1 cellular context compared by ENCODE assay signal in the genomic region with DNA sequence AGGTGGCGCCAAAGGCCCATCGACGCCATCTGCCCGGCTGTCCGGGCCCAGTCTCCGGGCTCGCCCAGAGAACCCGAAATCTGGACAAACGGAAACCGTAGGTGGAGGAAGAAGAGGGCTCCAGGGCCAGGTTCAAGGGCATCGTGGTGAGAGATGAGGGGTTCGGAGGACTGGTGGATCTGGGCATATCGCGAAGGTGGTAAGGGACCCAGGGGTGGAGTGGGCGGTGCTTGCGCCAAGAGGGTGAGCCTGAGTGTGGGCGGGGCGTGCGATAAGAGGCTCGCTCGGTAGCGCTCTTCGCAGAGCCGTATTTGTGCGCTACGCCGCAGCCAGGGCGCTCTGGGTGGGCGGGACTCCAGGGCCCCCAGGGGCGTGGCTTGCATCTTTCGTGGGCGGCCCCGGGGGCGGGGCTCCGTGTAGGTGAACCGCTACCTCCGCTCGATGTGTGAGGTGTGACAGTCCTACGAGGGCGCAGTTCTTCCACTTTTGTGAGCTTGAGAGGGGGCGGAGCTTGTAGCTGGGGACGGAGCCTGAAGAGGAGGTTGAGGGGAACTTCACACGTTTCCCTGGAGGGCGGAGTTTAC.
A peak's percentile ranks its signal among the peaks of the same experiment; 100 is the strongest.
TF ChIP-seq lines count a peak whose summit lies in the region.

No MANE protein-coding gene starts in this region.

TF ChIP-seq in WTC11, 78 proteins besides CTCF, POLR2A, EP300 and RAD21 (continued from another document and continues in another):
- TF ChIP-seq, protein P1, sequence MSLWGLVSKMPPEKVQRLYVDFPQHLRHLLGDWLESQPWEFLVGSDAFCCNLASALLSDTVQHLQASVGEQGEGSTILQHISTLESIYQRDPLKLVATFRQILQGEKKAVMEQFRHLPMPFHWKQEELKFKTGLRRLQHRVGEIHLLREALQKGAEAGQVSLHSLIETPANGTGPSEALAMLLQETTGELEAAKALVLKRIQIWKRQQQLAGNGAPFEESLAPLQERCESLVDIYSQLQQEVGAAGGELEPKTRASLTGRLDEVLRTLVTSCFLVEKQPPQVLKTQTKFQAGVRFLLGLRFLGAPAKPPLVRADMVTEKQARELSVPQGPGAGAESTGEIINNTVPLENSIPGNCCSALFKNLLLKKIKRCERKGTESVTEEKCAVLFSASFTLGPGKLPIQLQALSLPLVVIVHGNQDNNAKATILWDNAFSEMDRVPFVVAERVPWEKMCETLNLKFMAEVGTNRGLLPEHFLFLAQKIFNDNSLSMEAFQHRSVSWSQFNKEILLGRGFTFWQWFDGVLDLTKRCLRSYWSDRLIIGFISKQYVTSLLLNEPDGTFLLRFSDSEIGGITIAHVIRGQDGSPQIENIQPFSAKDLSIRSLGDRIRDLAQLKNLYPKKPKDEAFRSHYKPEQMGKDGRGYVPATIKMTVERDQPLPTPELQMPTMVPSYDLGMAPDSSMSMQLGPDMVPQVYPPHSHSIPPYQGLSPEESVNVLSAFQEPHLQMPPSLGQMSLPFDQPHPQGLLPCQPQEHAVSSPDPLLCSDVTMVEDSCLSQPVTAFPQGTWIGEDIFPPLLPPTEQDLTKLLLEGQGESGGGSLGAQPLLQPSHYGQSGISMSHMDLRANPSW (CRISPR knock-in tag; conservative IDR thresholded peaks at IDR 0.05; ENCODE audit: low read depth), result no peak
- TF ChIP-seq, protein P2, sequence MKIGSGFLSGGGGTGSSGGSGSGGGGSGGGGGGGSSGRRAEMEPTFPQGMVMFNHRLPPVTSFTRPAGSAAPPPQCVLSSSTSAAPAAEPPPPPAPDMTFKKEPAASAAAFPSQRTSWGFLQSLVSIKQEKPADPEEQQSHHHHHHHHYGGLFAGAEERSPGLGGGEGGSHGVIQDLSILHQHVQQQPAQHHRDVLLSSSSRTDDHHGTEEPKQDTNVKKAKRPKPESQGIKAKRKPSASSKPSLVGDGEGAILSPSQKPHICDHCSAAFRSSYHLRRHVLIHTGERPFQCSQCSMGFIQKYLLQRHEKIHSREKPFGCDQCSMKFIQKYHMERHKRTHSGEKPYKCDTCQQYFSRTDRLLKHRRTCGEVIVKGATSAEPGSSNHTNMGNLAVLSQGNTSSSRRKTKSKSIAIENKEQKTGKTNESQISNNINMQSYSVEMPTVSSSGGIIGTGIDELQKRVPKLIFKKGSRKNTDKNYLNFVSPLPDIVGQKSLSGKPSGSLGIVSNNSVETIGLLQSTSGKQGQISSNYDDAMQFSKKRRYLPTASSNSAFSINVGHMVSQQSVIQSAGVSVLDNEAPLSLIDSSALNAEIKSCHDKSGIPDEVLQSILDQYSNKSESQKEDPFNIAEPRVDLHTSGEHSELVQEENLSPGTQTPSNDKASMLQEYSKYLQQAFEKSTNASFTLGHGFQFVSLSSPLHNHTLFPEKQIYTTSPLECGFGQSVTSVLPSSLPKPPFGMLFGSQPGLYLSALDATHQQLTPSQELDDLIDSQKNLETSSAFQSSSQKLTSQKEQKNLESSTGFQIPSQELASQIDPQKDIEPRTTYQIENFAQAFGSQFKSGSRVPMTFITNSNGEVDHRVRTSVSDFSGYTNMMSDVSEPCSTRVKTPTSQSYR (CRISPR knock-in tag; IDR thresholded peaks at IDR 0.05), result no peak
- TF ChIP-seq TCF7 (CRISPR knock-in tag; IDR thresholded peaks at IDR 0.05; ENCODE audit: low read depth) (no peak), IRF2 (CRISPR knock-in tag; IDR thresholded peaks at IDR 0.05; ENCODE audit: borderline replicate concordance, low read depth) (no peak), RORB (CRISPR knock-in tag; IDR thresholded peaks at IDR 0.05) (no peak), GABPB1 (CRISPR knock-in tag; IDR thresholded peaks at IDR 0.05) (no peak), ELF4 (CRISPR knock-in tag; IDR thresholded peaks at IDR 0.05; ENCODE audit: low read depth) (no peak), KAT7 (CRISPR knock-in tag; IDR thresholded peaks at IDR 0.05; ENCODE audit: borderline replicate concordance) (no peak), TEAD4 (CRISPR knock-in tag; IDR thresholded peaks at IDR 0.05) (no peak), EMX1 (CRISPR knock-in tag; IDR thresholded peaks at IDR 0.05) (no peak)
- TF ChIP-seq, protein P3, sequence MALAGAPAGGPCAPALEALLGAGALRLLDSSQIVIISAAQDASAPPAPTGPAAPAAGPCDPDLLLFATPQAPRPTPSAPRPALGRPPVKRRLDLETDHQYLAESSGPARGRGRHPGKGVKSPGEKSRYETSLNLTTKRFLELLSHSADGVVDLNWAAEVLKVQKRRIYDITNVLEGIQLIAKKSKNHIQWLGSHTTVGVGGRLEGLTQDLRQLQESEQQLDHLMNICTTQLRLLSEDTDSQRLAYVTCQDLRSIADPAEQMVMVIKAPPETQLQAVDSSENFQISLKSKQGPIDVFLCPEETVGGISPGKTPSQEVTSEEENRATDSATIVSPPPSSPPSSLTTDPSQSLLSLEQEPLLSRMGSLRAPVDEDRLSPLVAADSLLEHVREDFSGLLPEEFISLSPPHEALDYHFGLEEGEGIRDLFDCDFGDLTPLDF (CRISPR knock-in tag; IDR thresholded peaks at IDR 0.05), result no peak
- TF ChIP-seq, protein P4, sequence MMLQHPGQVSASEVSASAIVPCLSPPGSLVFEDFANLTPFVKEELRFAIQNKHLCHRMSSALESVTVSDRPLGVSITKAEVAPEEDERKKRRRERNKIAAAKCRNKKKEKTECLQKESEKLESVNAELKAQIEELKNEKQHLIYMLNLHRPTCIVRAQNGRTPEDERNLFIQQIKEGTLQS (CRISPR knock-in tag; conservative IDR thresholded peaks at IDR 0.05), result no peak
- TF ChIP-seq, protein P5, sequence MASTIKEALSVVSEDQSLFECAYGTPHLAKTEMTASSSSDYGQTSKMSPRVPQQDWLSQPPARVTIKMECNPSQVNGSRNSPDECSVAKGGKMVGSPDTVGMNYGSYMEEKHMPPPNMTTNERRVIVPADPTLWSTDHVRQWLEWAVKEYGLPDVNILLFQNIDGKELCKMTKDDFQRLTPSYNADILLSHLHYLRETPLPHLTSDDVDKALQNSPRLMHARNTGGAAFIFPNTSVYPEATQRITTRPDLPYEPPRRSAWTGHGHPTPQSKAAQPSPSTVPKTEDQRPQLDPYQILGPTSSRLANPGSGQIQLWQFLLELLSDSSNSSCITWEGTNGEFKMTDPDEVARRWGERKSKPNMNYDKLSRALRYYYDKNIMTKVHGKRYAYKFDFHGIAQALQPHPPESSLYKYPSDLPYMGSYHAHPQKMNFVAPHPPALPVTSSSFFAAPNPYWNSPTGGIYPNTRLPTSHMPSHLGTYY (CRISPR knock-in tag; IDR thresholded peaks at IDR 0.05), result no peak
- TF ChIP-seq, protein P6, sequence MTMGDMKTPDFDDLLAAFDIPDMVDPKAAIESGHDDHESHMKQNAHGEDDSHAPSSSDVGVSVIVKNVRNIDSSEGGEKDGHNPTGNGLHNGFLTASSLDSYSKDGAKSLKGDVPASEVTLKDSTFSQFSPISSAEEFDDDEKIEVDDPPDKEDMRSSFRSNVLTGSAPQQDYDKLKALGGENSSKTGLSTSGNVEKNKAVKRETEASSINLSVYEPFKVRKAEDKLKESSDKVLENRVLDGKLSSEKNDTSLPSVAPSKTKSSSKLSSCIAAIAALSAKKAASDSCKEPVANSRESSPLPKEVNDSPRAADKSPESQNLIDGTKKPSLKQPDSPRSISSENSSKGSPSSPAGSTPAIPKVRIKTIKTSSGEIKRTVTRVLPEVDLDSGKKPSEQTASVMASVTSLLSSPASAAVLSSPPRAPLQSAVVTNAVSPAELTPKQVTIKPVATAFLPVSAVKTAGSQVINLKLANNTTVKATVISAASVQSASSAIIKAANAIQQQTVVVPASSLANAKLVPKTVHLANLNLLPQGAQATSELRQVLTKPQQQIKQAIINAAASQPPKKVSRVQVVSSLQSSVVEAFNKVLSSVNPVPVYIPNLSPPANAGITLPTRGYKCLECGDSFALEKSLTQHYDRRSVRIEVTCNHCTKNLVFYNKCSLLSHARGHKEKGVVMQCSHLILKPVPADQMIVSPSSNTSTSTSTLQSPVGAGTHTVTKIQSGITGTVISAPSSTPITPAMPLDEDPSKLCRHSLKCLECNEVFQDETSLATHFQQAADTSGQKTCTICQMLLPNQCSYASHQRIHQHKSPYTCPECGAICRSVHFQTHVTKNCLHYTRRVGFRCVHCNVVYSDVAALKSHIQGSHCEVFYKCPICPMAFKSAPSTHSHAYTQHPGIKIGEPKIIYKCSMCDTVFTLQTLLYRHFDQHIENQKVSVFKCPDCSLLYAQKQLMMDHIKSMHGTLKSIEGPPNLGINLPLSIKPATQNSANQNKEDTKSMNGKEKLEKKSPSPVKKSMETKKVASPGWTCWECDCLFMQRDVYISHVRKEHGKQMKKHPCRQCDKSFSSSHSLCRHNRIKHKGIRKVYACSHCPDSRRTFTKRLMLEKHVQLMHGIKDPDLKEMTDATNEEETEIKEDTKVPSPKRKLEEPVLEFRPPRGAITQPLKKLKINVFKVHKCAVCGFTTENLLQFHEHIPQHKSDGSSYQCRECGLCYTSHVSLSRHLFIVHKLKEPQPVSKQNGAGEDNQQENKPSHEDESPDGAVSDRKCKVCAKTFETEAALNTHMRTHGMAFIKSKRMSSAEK (CRISPR knock-in tag; IDR thresholded peaks at IDR 0.05; ENCODE audit: borderline replicate concordance), result no peak
- TF ChIP-seq, protein P7, sequence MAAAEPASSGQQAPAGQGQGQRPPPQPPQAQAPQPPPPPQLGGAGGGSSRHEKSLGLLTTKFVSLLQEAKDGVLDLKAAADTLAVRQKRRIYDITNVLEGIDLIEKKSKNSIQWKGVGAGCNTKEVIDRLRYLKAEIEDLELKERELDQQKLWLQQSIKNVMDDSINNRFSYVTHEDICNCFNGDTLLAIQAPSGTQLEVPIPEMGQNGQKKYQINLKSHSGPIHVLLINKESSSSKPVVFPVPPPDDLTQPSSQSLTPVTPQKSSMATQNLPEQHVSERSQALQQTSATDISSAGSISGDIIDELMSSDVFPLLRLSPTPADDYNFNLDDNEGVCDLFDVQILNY (CRISPR knock-in tag; IDR thresholded peaks at IDR 0.05), result no peak
- TF ChIP-seq, protein P8, sequence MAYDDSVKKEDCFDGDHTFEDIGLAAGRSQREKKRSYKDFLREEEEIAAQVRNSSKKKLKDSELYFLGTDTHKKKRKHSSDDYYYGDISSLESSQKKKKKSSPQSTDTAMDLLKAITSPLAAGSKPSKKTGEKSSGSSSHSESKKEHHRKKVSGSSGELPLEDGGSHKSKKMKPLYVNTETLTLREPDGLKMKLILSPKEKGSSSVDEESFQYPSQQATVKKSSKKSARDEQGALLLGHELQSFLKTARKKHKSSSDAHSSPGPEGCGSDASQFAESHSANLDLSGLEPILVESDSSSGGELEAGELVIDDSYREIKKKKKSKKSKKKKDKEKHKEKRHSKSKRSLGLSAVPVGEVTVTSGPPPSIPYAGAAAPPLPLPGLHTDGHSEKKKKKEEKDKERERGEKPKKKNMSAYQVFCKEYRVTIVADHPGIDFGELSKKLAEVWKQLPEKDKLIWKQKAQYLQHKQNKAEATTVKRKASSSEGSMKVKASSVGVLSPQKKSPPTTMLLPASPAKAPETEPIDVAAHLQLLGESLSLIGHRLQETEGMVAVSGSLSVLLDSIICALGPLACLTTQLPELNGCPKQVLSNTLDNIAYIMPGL (CRISPR knock-in tag; IDR thresholded peaks at IDR 0.05), result peak; percentile 89
- TF ChIP-seq, protein P9, sequence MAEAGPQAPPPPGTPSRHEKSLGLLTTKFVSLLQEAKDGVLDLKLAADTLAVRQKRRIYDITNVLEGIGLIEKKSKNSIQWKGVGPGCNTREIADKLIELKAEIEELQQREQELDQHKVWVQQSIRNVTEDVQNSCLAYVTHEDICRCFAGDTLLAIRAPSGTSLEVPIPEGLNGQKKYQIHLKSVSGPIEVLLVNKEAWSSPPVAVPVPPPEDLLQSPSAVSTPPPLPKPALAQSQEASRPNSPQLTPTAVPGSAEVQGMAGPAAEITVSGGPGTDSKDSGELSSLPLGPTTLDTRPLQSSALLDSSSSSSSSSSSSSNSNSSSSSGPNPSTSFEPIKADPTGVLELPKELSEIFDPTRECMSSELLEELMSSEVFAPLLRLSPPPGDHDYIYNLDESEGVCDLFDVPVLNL (CRISPR knock-in tag; IDR thresholded peaks at IDR 0.05; ENCODE audit: borderline replicate concordance, low read depth), result no peak
- TF ChIP-seq, protein P10, sequence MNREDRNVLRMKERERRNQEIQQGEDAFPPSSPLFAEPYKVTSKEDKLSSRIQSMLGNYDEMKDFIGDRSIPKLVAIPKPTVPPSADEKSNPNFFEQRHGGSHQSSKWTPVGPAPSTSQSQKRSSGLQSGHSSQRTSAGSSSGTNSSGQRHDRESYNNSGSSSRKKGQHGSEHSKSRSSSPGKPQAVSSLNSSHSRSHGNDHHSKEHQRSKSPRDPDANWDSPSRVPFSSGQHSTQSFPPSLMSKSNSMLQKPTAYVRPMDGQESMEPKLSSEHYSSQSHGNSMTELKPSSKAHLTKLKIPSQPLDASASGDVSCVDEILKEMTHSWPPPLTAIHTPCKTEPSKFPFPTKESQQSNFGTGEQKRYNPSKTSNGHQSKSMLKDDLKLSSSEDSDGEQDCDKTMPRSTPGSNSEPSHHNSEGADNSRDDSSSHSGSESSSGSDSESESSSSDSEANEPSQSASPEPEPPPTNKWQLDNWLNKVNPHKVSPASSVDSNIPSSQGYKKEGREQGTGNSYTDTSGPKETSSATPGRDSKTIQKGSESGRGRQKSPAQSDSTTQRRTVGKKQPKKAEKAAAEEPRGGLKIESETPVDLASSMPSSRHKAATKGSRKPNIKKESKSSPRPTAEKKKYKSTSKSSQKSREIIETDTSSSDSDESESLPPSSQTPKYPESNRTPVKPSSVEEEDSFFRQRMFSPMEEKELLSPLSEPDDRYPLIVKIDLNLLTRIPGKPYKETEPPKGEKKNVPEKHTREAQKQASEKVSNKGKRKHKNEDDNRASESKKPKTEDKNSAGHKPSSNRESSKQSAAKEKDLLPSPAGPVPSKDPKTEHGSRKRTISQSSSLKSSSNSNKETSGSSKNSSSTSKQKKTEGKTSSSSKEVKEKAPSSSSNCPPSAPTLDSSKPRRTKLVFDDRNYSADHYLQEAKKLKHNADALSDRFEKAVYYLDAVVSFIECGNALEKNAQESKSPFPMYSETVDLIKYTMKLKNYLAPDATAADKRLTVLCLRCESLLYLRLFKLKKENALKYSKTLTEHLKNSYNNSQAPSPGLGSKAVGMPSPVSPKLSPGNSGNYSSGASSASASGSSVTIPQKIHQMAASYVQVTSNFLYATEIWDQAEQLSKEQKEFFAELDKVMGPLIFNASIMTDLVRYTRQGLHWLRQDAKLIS (CRISPR knock-in tag; IDR thresholded peaks at IDR 0.05; ENCODE audit: borderline replicate concordance), result no peak
